In the genomic region with DNA sequence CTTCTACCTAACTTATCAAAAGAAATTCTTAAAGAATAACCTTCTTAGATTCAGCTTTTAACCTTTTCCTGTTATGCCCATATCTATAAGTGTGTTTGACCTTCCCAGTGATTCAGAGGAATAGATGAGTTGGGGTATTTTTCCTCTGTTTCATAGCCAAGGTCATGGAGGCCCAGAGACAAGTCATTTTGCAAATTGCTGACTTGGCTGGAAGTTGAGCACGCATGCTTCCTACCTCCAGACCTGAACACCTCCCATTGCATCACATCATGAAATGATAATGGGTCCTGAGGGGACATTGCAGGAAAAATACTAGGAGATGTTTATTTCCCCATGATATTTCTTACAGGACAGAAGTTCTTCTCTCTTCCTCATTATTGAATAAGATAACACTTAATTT, we compare ENCODE assay signal across 26 cellular contexts.
"Had no signal": no experiment of that assay in that cellular context is flagged by ENCODE, and none has a peak within 500 bp of the region (broad histone marks: within the 10 kb centered on the region; RNA-seq: fewer than 3 reads in every experiment).

No MANE protein-coding gene starts in this region.

- H3K27me3 ChIP-seq: esophagus squamous epithelium, gastrocnemius medialis, heart right ventricle, left lung had no signal

- DNase-seq: effector CD8-positive, alpha-beta T cell; effector memory CD8-positive, alpha-beta T cell; endodermal cell; erythroblast; esophagus squamous epithelium; foreskin fibroblast; foreskin melanocyte; gastrocnemius medialis; glutamatergic neuron; head of caudate nucleus; heart right ventricle; hippocampal formation; left cardiac atrium; left lung; left ventricle myocardium superior; lower lobe of right lung; mesenchymal stem cell; mucosa of descending colon had no signal

- H3K27ac Mint-ChIP-seq: effector memory CD8-positive, alpha-beta T cell; endodermal cell; mesothelial cell of epicardium had no signal

- H3K27ac ChIP-seq: coronary artery, epithelial cell of prostate, esophagus squamous epithelium, gastrocnemius medialis, heart right ventricle, left lung, lower lobe of right lung had no signal

- H3K4me1 Mint-ChIP-seq: endodermal cell had no signal

- H3K4me3 Mint-ChIP-seq: effector memory CD8-positive, alpha-beta T cell; endodermal cell; mesothelial cell of epicardium had no signal

- H3K36me3 ChIP-seq: esophagus squamous epithelium, gastrocnemius medialis, heart right ventricle, left lung, lower lobe of right lung had no signal

- H3K4me1 ChIP-seq: esophagus squamous epithelium, gastrocnemius medialis, left lung, lower lobe of right lung had no signal

- H3K4me3 ChIP-seq: coronary artery, esophagus squamous epithelium, gastrocnemius medialis, heart right ventricle, left lung, lower lobe of right lung, mucosa of descending colon had no signal

- FAIRE-seq: colon, endometrium, islet of Langerhans, keratinocyte had no signal

- ATAC-seq: effector memory CD8-positive, alpha-beta T cell; esophagus mucosa; gastrocnemius medialis; heart right ventricle; left cardiac atrium; left lung; left ventricle myocardium superior; lower lobe of right lung; mucosa of descending colon had no signal

- H3K27me3 Mint-ChIP-seq: effector memory CD8-positive, alpha-beta T cell had no signal
